ENCODE assay signal across 19 cellular contexts in genomic region chr3:69807674-69808073, GRCh38.
"Had no signal": no experiment of that assay in that cellular context is flagged by ENCODE, and none has a peak within 500 bp of the region (broad histone marks: within the 10 kb centered on the region; RNA-seq: fewer than 3 reads in every experiment).

No MANE protein-coding gene starts in this region.

- H3K36me3 ChIP-seq: Peyer's patch, SJCRH30 had no signal

- H3K27me3 ChIP-seq: Peyer's patch, SJCRH30 had no signal

- H3K27ac ChIP-seq: HL-60, Peyer's patch, SJCRH30, SK-N-MC had no signal

- H3K4me1 ChIP-seq: Peyer's patch, SJCRH30 had no signal

- H3K9me3 ChIP-seq: Peyer's patch, SJCRH30 had no signal

- H3K4me3 ChIP-seq: Peyer's patch, SJCRH30, SK-N-MC had no signal

- DNase-seq: KBM-7, MM.1S, NCI-H1092 treated with DMSO at 0.1 percent for 48 hours, NCI-H1436, NCI-H187, NCI-H2029 treated with DMSO at 0.1 percent for 48 hours, NCI-H2171, NCI-H226, NCI-H446, NCI-H510A, NCI-H524 treated with DMSO at 0.1 percent for 48 hours, NCI-H69, NCI-H774, Peyer's patch, Right ventricle myocardium superior, SJCRH30, T-helper 2 cell had no signal
